Comparison of ENCODE assay signal across 10 cellular contexts in the genomic region with DNA sequence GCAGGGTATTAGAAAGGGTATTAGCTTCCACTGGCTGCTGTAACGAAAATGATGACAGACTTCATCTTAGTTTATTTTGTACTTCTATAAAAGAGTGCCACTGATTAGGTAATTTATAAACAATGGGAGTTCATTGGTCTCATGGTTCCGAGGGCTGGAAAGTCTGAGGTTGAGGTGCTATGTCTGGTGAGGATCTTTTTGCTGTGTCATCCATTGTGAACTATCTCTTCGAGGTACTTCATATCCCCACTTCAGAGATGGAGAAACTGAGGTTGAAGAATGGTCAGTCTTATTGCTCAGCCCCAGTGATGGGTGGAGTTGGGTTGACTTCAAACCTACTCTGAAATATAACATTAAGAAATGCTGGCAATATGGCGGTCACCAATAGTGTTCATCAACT. TPM values are rescaled to one million over a fixed set of nuclear protein-coding genes. Genes with fewer than 3 reads are reported as not detected.
"Had no signal": no experiment of that assay in that cellular context is flagged by ENCODE, and none has a peak within 500 bp of the region (broad histone marks: within the 10 kb centered on the region; RNA-seq: fewer than 3 reads in every experiment).

No MANE protein-coding gene starts in this region.

- H3K4me2 ChIP-seq: GM23338 had no signal

- DNase-seq: HFFc6, KG1 had no signal

- ATAC-seq: GM23338, HCT116, K562 had no signal

- H3K9me3 ChIP-seq: HAP-1 had no signal

- H3K4me1 ChIP-seq: HAP-1 had no signal

- H3K4me3 Mint-ChIP-seq: GM23338, HFFc6 had no signal

- FAIRE-seq: H1, H54, HTR-8/SVneo, K562 had no signal

- H3K27ac Mint-ChIP-seq: GM23338, HFFc6 had no signal

- H3K4me1 Mint-ChIP-seq: GM23338 had no signal

- H3K4me3 ChIP-seq: GM23338, HAP-1, K562 had no signal

- H2AFZ ChIP-seq: GM23338 had no signal

RNA-seq across cellular contexts. Expression of gene SHOX, which starts 53.7 kb away (rescaled TPM):
- total RNA-seq: GM23338, HT-29, K562 had no signal
- polyA plus RNA-seq: GM23338, K562 had no signal
